38 cellular contexts compared by ENCODE assay signal in the genomic region with DNA sequence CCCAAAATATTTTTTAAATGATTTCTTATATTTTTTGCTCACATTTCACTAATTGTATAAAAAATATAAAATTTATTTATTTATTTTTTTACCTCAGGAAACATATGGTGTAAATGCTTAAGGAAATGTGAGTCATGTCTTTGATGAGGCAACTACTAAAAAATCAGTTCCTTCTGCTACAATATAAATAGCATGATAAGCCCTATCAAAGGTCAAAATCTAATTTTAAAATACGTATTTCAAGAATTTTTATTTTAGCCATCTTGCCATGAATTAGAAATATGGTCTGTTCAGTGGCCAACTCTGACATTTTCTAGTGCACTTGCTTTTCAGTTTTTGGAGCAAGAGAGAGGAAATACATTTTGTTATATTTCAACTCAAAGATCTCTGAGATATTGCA. TPM values are rescaled to one million over a fixed set of nuclear protein-coding genes. Genes with fewer than 3 reads are reported as not detected.
A peak's percentile ranks its signal among the peaks of the same experiment; 100 is the strongest.
DNase-seq lines count a peak whose midpoint lies in the region; ATAC-seq, FAIRE-seq and TF ChIP-seq lines count a peak whose summit lies in the region.
"Had no signal": no experiment of that assay in that cellular context is flagged by ENCODE, and none has a peak within 500 bp of the region (broad histone marks: within the 10 kb centered on the region; RNA-seq: fewer than 3 reads in every experiment).

No MANE protein-coding gene starts in this region.

- H3K36me3 ChIP-seq in bronchial epithelial cell (ENCODE audit: control insufficient read depth, insufficient read depth, low read length) = no peaks in the 10 kb centered on the region
- no peaks in the 10 kb centered on the region for H3K36me3 ChIP-seq in skeletal muscle satellite cell (ENCODE audit: insufficient read depth, low read length)
- H3K36me3 ChIP-seq in SJCRH30 = no peaks in the 10 kb centered on the region
- H3K36me3 ChIP-seq: esophagus muscularis mucosa, neural progenitor cell, right atrium auricular region, spleen, thoracic aorta had no signal

- H3K9me3 ChIP-seq in skeletal muscle satellite cell (replicated peaks; ENCODE audit: low read length) = no peaks in the 10 kb centered on the region
- no peaks in the 10 kb centered on the region for H3K9me3 ChIP-seq in SJCRH30 (replicated peaks)
- H3K9me3 ChIP-seq: esophagus muscularis mucosa, right atrium auricular region, spleen, thoracic aorta had no signal

- H3K4me1 ChIP-seq in skeletal muscle satellite cell (ENCODE audit: control insufficient read depth, insufficient read depth, low read length) (peaks cover 28% of the 10 kb centered on the region), SJCRH30 (peaks cover 16% of the 10 kb centered on the region)
- H3K4me1 ChIP-seq: esophagus muscularis mucosa, neural progenitor cell, right atrium auricular region, spleen had no signal

- no peak for FAIRE-seq in bronchial epithelial cell (lab: Jason Lieb, UNC)
- FAIRE-seq: A204.1, keratinocyte, urothelium cell line had no signal

- no peaks in the 10 kb centered on the region for H3K27me3 ChIP-seq in bronchial epithelial cell (ENCODE audit: control insufficient read depth, insufficient read depth, low read length)
- no peaks in the 10 kb centered on the region for H3K27me3 ChIP-seq in skeletal muscle satellite cell (ENCODE audit: control insufficient read depth, insufficient read depth, low read length)
- no peaks in the 10 kb centered on the region for H3K27me3 ChIP-seq in SJCRH30
- H3K27me3 ChIP-seq: esophagus muscularis mucosa, neural progenitor cell, right atrium auricular region, spleen had no signal

- no peak for ATAC-seq in HG03045 (IDR thresholded peaks at IDR 0.05; ENCODE audit: unreplicated experiment)
- ATAC-seq: activated T-cell treated with anti-CD3 and anti-CD28 coated beads, Interleukin-2, amount 50 U/mL, for 4 hours; GM23338; stimulated activated naive CD8-positive, alpha-beta T cell treated with anti-CD3 and anti-CD28 coated beads, Interleukin-15, amount 100 ng/mL, for 72 hours; T-cell had no signal

- TF ChIP-seq CTCF in bronchial epithelial cell (IDR thresholded peaks at IDR 0.05; ENCODE audit: insufficient read depth, low read length, severe bottlenecking) (no peak), fibroblast of villous mesenchyme (IDR thresholded peaks at IDR 0.05; ENCODE audit: insufficient read depth, low read depth, low read length) (no peak)

- no peak overlapping the region for H3K9ac ChIP-seq in skeletal muscle satellite cell (ENCODE audit: low read depth, low read length)
- H3K9ac ChIP-seq: KMS-11, neural progenitor cell, parathyroid adenoma had no signal

- no peak overlapping the region for H3K27ac ChIP-seq in SJCRH30
- H3K27ac ChIP-seq: esophagus muscularis mucosa, HL-60, KMS-11, neural progenitor cell, parathyroid adenoma, right atrium auricular region, spleen, thoracic aorta had no signal

- peak; percentile 16 for DNase-seq in NOMO-1 treated with DMSO at 0.1 percent for 48 hours (lab: John Stamatoyannopoulos, UW; ENCODE audit: unreplicated experiment)
- DNase-seq in NOMO-1 (lab: John Stamatoyannopoulos, UW; ENCODE audit: unreplicated experiment in 2 of 2) = no peak
- DNase-seq in bronchial epithelial cell (ENCODE audit: low read depth) = peak; percentile 73
- DNase-seq in fibroblast of villous mesenchyme (ENCODE audit: low read depth) = peak; percentile 58
- DNase-seq in cortex of kidney (lab: John Stamatoyannopoulos, UW) = no peak
- DNase-seq in SJCRH30 = no peak
- DNase-seq: activated CD4-positive, alpha-beta T cell treated with anti-CD3 and anti-CD28 coated beads for 48 hours; activated gamma-delta T cell; activated naive CD8-positive, alpha-beta T cell treated with anti-CD3 and anti-CD28 coated beads for 36 hours; activated T-cell treated with anti-CD3 and anti-CD28 coated beads, Interleukin-2, amount 50 U/mL, for 4 hours; Calu3; caudate nucleus; CD4-positive, CD25-positive, alpha-beta regulatory T cell; DND-41; glutamatergic neuron; HFFc6; MM.1S; NCI-H1436; NCI-H2081 treated with DMSO at 0.1 percent for 48 hours; NCI-H226; NCI-H748 treated with DMSO at 0.1 percent for 48 hours; spleen; stimulated activated CD4-positive, alpha-beta T cell treated with anti-CD3 and anti-CD28 coated beads, Interleukin-2, amount 100 ng/mL, for 48 hours; stimulated activated naive CD8-positive, alpha-beta T cell treated with anti-CD3 and anti-CD28 coated beads, Interleukin-15, amount 100 ng/mL, for 72 hours; T-cell had no signal

- H3K4me3 ChIP-seq in bronchial epithelial cell (ENCODE audit: low read depth, low read length) (no peak overlapping the region), fibroblast of villous mesenchyme (ENCODE audit: low read depth, low read length) (no peak overlapping the region), skeletal muscle satellite cell (ENCODE audit: low read length) (no peak overlapping the region), SJCRH30 (no peak overlapping the region)
- H3K4me3 ChIP-seq: esophagus muscularis mucosa, GM23338, neural progenitor cell, right atrium auricular region, spleen, thoracic aorta had no signal

- peak overlapping the region; percentile 25 for H3K4me2 ChIP-seq in skeletal muscle satellite cell (ENCODE audit: low read length)
- H3K4me2 ChIP-seq: GM23338, KMS-11, neural progenitor cell had no signal

RNA-seq across cellular contexts. Expression of a gene that starts 50.5 kb away (rescaled TPM):
- total RNA-seq in bronchial epithelial cell = 5.6 and 6.8 TPM in 2 replicates
- 6.0 and 11.9 TPM in 2 replicates for total RNA-seq in fibroblast of villous mesenchyme
- total RNA-seq in skeletal muscle satellite cell (2012; rRNA removed) = 20.3 and 22.8 TPM in 2 replicates
- 27.2 and 32.5 TPM in 2 replicates for total RNA-seq in SJCRH30 (2014; rRNA removed; shearing (Covaris generic))

Comparison
In these comparisons a context has a peak if more than half of its experiments do, and no peak if none do; other contexts are left out.
1. DNase-seq: peak in NOMO-1 treated with DMSO at 0.1 percent for 48 hours (single experiment), bronchial epithelial cell (single experiment) and fibroblast of villous mesenchyme (single experiment); none in NOMO-1 (0 of 2), cortex of kidney (single experiment) and SJCRH30 (0 of 2).